In the genomic region with DNA sequence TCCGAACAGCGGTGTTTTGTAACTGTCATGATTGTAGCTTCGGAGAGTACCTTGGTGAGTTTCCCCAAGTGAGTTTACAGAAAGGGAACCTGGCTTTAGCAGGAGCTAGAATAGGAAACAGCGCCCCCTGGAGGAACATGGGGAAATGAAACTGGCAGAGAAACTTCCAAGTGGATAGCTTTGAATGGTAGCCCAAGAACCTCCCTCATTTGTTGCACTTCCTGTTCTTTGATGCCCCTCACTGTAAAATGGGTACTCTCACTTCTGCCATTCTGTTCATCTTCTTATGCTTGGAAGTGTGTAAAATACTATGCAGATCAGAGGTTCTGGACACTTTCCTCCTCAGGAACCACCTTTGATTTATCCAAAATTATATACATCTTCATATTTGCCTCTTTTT, we compare ENCODE assay signal across 8 cellular contexts. TPM values are rescaled to one million over a fixed set of nuclear protein-coding genes. Genes with fewer than 3 reads are reported as not detected.
A peak's percentile ranks its signal among the peaks of the same experiment; 100 is the strongest.
DNase-seq lines count a peak whose midpoint lies in the region; ATAC-seq lines count a peak whose summit lies in the region.

No MANE protein-coding gene starts in this region.

- no peaks in the 10 kb centered on the region for H3K79me1 ChIP-seq in mesendoderm (ENCODE audit: low read length)

- H3K36me3 ChIP-seq in mesendoderm (ENCODE audit: control insufficient read depth, insufficient read depth, low read length) = no peaks in the 10 kb centered on the region

- no peak overlapping the region for H2AK5ac ChIP-seq in mesendoderm (ENCODE audit: low read length)

- no peak overlapping the region for H4K5ac ChIP-seq in mesendoderm (ENCODE audit: low read length)

- peak; percentile 87 for ATAC-seq in HG03342 (IDR thresholded peaks at IDR 0.05; ENCODE audit: unreplicated experiment)

- H3K23ac ChIP-seq in mesendoderm (ENCODE audit: low read length) = no peak overlapping the region

- H3K18ac ChIP-seq in mesendoderm (ENCODE audit: low read length) = no peak overlapping the region

- no peak overlapping the region for H4K8ac ChIP-seq in mesendoderm (ENCODE audit: low read depth, low read length)

- H3K27me3 ChIP-seq in mesendoderm (ENCODE audit: insufficient read depth, low read length, poor library complexity) = no peaks in the 10 kb centered on the region

- H3K56ac ChIP-seq in mesendoderm (ENCODE audit: low read length) = no peak overlapping the region

- H3K79me2 ChIP-seq in mesendoderm (ENCODE audit: control insufficient read depth, insufficient read depth, low read length) = no peaks in the 10 kb centered on the region

- H3K4me3 ChIP-seq in mesendoderm (ENCODE audit: low read length) = no peak overlapping the region

- H2BK15ac ChIP-seq in mesendoderm (replicated peaks; ENCODE audit: low read depth) = no peak overlapping the region

- no peak overlapping the region for H2BK120ac ChIP-seq in mesendoderm (ENCODE audit: low read depth, low read length)

- H2BK5ac ChIP-seq in mesendoderm (ENCODE audit: low read length) = no peak overlapping the region

- H3K4me1 ChIP-seq in mesendoderm (ENCODE audit: control insufficient read depth, low read depth, low read length) = no peaks in the 10 kb centered on the region

- H3K4ac ChIP-seq in mesendoderm (ENCODE audit: low read depth, low read length) = no peak overlapping the region

- H3K4me2 ChIP-seq in mesendoderm (ENCODE audit: low read length) = no peak overlapping the region

- DNase-seq in NCI-H2196 (lab: John Stamatoyannopoulos, UW; ENCODE audit: unreplicated experiment) = peak; percentile 52
- no peak for DNase-seq in NCI-H2196 treated with DMSO at 0.1 percent for 48 hours (lab: John Stamatoyannopoulos, UW; ENCODE audit: unreplicated experiment)
- peak; percentile 76 for DNase-seq in NCI-H69 (lab: John Stamatoyannopoulos, UW)
- peak; percentile 41 to 65 for DNase-seq in activated CD4-positive, alpha-beta T cell treated with anti-CD3 and anti-CD28 coated beads, Interleukin-2, amount 50 U/mL, for 24 hours (ENCODE audit: low read depth in 1 of 2, low spot score in 1 of 2)
- DNase-seq in ecto neural progenitor cell (ENCODE audit: low spot score) = peak; percentile 83
- peak; percentile 90 for DNase-seq in mesendoderm
- DNase-seq in stimulated activated CD8-positive, alpha-beta memory T cell treated with anti-CD3 and anti-CD28 coated beads, Interleukin-2, amount 100 ng/mL, for 1 hour (ENCODE audit: low read depth in 2 of 2) = peak; percentile 43 to 58

- no CpG with 5 or more reads among the region's 4 CpGs for WGBS in mesendoderm (ENCODE audit: extremely low coverage, insufficient coverage, low lambda C conversion rate)

- H3K27ac ChIP-seq in mesendoderm (ENCODE audit: low read depth, low read length) = no peak overlapping the region

- no peak overlapping the region for H3K9ac ChIP-seq in mesendoderm (ENCODE audit: low read length)

RNA-seq across cellular contexts. Expression of a gene that starts 36.2 kb away (rescaled TPM):
- 14.5 TPM for polyA plus RNA-seq in mesendoderm (2013, experiment 1 of 2)
- polyA plus RNA-seq in mesendoderm (2013, experiment 2 of 2) = 14.4 TPM

RNA-seq across cellular contexts. Expression of a gene that starts 58.9 kb away (rescaled TPM):
- 0.04 TPM for polyA plus RNA-seq in mesendoderm (2013, experiment 1 of 2)
- 0.07 TPM for polyA plus RNA-seq in mesendoderm (2013, experiment 2 of 2)
